1 cellular context compared by ENCODE assay signal in genomic region chr2:63300835-63301234, GRCh38.
TF ChIP-seq lines count a peak whose summit lies in the region.

No MANE protein-coding gene starts in this region.

TF ChIP-seq in SK-N-SH, 30 proteins besides CTCF, POLR2A, EP300 and RAD21 (continued from another document):
- TF ChIP-seq, protein P1, sequence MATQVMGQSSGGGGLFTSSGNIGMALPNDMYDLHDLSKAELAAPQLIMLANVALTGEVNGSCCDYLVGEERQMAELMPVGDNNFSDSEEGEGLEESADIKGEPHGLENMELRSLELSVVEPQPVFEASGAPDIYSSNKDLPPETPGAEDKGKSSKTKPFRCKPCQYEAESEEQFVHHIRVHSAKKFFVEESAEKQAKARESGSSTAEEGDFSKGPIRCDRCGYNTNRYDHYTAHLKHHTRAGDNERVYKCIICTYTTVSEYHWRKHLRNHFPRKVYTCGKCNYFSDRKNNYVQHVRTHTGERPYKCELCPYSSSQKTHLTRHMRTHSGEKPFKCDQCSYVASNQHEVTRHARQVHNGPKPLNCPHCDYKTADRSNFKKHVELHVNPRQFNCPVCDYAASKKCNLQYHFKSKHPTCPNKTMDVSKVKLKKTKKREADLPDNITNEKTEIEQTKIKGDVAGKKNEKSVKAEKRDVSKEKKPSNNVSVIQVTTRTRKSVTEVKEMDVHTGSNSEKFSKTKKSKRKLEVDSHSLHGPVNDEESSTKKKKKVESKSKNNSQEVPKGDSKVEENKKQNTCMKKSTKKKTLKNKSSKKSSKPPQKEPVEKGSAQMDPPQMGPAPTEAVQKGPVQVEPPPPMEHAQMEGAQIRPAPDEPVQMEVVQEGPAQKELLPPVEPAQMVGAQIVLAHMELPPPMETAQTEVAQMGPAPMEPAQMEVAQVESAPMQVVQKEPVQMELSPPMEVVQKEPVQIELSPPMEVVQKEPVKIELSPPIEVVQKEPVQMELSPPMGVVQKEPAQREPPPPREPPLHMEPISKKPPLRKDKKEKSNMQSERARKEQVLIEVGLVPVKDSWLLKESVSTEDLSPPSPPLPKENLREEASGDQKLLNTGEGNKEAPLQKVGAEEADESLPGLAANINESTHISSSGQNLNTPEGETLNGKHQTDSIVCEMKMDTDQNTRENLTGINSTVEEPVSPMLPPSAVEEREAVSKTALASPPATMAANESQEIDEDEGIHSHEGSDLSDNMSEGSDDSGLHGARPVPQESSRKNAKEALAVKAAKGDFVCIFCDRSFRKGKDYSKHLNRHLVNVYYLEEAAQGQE (IDR thresholded peaks at IDR 0.05; ENCODE audit: low read depth, low read length), result no peak
- TF ChIP-seq YY1 (IDR thresholded peaks at IDR 0.05; ENCODE audit: low read depth) (no peak), SIN3A (IDR thresholded peaks at IDR 0.05; ENCODE audit: borderline replicate concordance, low read depth, low read length) (no peak), TEAD4 (IDR thresholded peaks at IDR 0.05; ENCODE audit: borderline replicate concordance, insufficient read depth) (no peak), FOXM1 (IDR thresholded peaks at IDR 0.05; ENCODE audit: low read depth) (no peak), POLR2AphosphoS5 (IDR thresholded peaks at IDR 0.05; ENCODE audit: low read depth, low read length) (no peak), RFX5 (IDR thresholded peaks at IDR 0.05; ENCODE audit: low read length) (no peak)
